14 cellular contexts compared by ENCODE assay signal in genomic region chr2:37604716-37605115, GRCh38.
"Had no signal": no experiment of that assay in that cellular context is flagged by ENCODE, and none has a peak within 500 bp of the region (broad histone marks: within the 10 kb centered on the region; RNA-seq: fewer than 3 reads in every experiment).

No MANE protein-coding gene starts in this region.

- ATAC-seq: gastroesophageal sphincter; left lung; mucosa of descending colon; naive thymus-derived CD8-positive, alpha-beta T cell; pancreas; stimulated activated memory B cell treated with anti-CD40 and anti-IgM and Interleukin-4, amounts not matched to agents 10 μg/mL and 1 μg/mL and 100 μg/mL, for 72 hours had no signal

- H3K27me3 ChIP-seq: gastroesophageal sphincter, left lung, pancreas, uterus had no signal

- H3K36me3 ChIP-seq: gastroesophageal sphincter, left lung, pancreas, uterus had no signal

- H3K27ac ChIP-seq: gastroesophageal sphincter, left lung, pancreas, uterus had no signal

- H3K4me1 ChIP-seq: gastroesophageal sphincter, uterus had no signal

- DNase-seq: activated CD4-positive, alpha-beta T cell treated with anti-CD3 and anti-CD28 coated beads for 1 hour; activated CD4-positive, alpha-beta T cell treated with anti-CD3 and anti-CD28 coated beads, Interleukin-2, amount 50 U/mL, for 4 hours; activated naive CD4-positive, alpha-beta T cell treated with anti-CD3 and anti-CD28 coated beads, Interleukin-2, amount 50 U/mL, for 16 hours; activated T-cell treated with anti-CD3 and anti-CD28 coated beads, Interleukin-2, amount 50 U/mL, for 24 hours; caudate nucleus; islet precursor cell; left lung; mucosa of descending colon; naive thymus-derived CD8-positive, alpha-beta T cell; pancreas; stimulated activated CD4-positive, alpha-beta T cell treated with anti-CD3 and anti-CD28 coated beads, Interleukin-2, amount 100 ng/mL, for 48 hours; uterus had no signal

- H3K4me3 ChIP-seq: gastroesophageal sphincter, left lung, mucosa of descending colon, pancreas, uterus had no signal

- H3K9me3 ChIP-seq: mucosa of descending colon, pancreas, uterus had no signal
